ENCODE assay signal across 22 cellular contexts in the genomic region with DNA sequence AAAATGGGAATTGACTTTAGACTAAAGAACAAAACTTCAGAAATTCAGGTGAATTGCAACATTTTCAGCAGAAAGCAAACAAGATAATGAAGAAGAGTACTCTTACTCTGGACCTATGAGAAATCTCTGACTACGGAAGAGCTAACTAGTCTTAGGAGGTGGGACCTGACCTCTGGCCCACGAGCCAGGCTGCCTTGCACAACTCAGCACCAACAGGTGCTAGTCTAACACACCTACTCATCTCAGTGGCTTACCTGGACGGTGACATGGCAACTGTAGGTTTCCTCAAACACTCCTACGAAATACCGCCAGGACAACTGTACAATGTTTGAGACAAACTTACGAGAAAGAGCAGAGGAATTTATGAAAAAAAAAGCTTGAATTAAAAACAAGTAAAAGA. TPM values are rescaled to one million over a fixed set of nuclear protein-coding genes. Genes with fewer than 3 reads are reported as not detected.
DNase-seq lines count a peak whose midpoint lies in the region; ATAC-seq, FAIRE-seq and TF ChIP-seq lines count a peak whose summit lies in the region.
"Had no signal": no experiment of that assay in that cellular context is flagged by ENCODE, and none has a peak within 500 bp of the region (broad histone marks: within the 10 kb centered on the region; RNA-seq: fewer than 3 reads in every experiment).

No MANE protein-coding gene starts in this region.

- BruUV-seq in HCT116 (replicated peaks; lab: Mats Ljungman, UMichigan) (no TSS peak), PC-3 (replicated peaks; lab: Mats Ljungman, UMichigan) (no TSS peak)

- CTCF ChIA-PET in HCT116 (lab: Charles Lee): no interaction called here
- CTCF ChIA-PET in PC-3 (lab: Charles Lee): no interaction called here

- no peak overlapping the region for H3K23ac ChIP-seq in trophoblast cell (ENCODE audit: low read length)

- H3K9me2 ChIP-seq in HCT116 (ENCODE audit: insufficient read depth) (no peaks in the 10 kb centered on the region), PC-3 (replicated peaks; ENCODE audit: low read length) (no peaks in the 10 kb centered on the region)

- no peak overlapping the region for H3K14ac ChIP-seq in trophoblast cell (ENCODE audit: low read length)

- no peak for ATAC-seq in HCT116
- no peak for ATAC-seq in PC-3

- POLR2A ChIA-PET in HCT116 (lab: Charles Lee): no interaction called here
- POLR2A ChIA-PET in PC-3 (lab: Charles Lee; ENCODE audit: unreplicated experiment): no interaction called here

- no peak overlapping the region for H3K18ac ChIP-seq in trophoblast cell (ENCODE audit: low read length)

- H3K9me3 ChIP-seq in HCT116 (ENCODE audit: control insufficient read depth in 1 of 2, insufficient read depth in 1 of 2, low read depth in 1 of 2, low read length in 2 of 2) (no peaks in the 10 kb centered on the region), PC-3 (ENCODE audit: low read length) (no peaks in the 10 kb centered on the region), trophoblast cell (ENCODE audit: insufficient read depth, low read depth, low read length) (peaks cover 1% of the 10 kb centered on the region)

- H2AK5ac ChIP-seq in trophoblast cell (ENCODE audit: low read length): no peak overlapping the region

- DNase-seq in HCT116 (ENCODE audit: low read depth, low spot score): no peak
- DNase-seq in PC-3: no peak
- no peak for DNase-seq in epithelial cell of prostate (ENCODE audit: low read depth, low spot score)
- DNase-seq in trophoblast cell: peak; percentile 86 to 91
- DNase-seq in HTR-8/SVneo (ENCODE audit: insufficient read length, low spot score): no peak
- no peak for DNase-seq in activated naive CD4-positive, alpha-beta T cell treated with anti-CD3 and anti-CD28 coated beads, Interleukin-2, amount 50 U/mL, for 16 hours
- DNase-seq: C1 segment of cervical spinal cord; Calu3; CD4-positive, alpha-beta memory T cell; COR-L47; DMS53; DMS79 treated with DMSO at 0.1 percent for 48 hours; GF-D8; GOT3; H7; HCEC 1CT had no signal

- H3K4me2 ChIP-seq in HCT116 (ENCODE audit: low read length): no peak overlapping the region
- 0 out of 2 replicates have a peak overlapping the region, but pooled peaks have one; percentile 55 for H3K4me2 ChIP-seq in PC-3 (ENCODE audit: low read length)
- no peak overlapping the region for H3K4me2 ChIP-seq in trophoblast cell (ENCODE audit: low read length)

- no peak overlapping the region for H3K4me3 ChIP-seq in HCT116 (replicated peaks in 1 of 2; ENCODE audit: low read depth in 1 of 2, low read length in 2 of 2)
- no peak overlapping the region for H3K4me3 ChIP-seq in PC-3 (ENCODE audit: low read length)
- no peak overlapping the region for H3K4me3 ChIP-seq in trophoblast cell (ENCODE audit: low read depth, low read length)

- H4K8ac ChIP-seq in trophoblast cell (ENCODE audit: low read depth, low read length): no peak overlapping the region

- H3K9ac ChIP-seq in HCT116 (ENCODE audit: low read length) (no peak overlapping the region), PC-3 (ENCODE audit: low read length) (no peak overlapping the region), trophoblast cell (ENCODE audit: low read length) (no peak overlapping the region)

- no peak overlapping the region for H2BK5ac ChIP-seq in trophoblast cell (ENCODE audit: low read depth, low read length, poor library complexity)

- H3K27ac ChIP-seq in HCT116 (ENCODE audit: low read depth, low read length) (no peak overlapping the region), PC-3 (ENCODE audit: low read length) (no peak overlapping the region), epithelial cell of prostate (peak overlapping the region; percentile 69), trophoblast cell (ENCODE audit: low read depth, low read length) (no peak overlapping the region)

- no peaks in the 10 kb centered on the region for H3K79me1 ChIP-seq in trophoblast cell (ENCODE audit: low read length)

- no peak for TF ChIP-seq CTCF in HCT116 (IDR thresholded peaks at IDR 0.05 in 2 of 3, conservative IDR thresholded peaks at IDR 0.05 in 1 of 3; ENCODE audit: borderline replicate concordance in 1 of 3, insufficient read depth in 1 of 3, low read depth in 2 of 3, low read length in 2 of 3)
- TF ChIP-seq CTCF in PC-3 (conservative IDR thresholded peaks at IDR 0.05; ENCODE audit: low read depth, low read length): no peak

- H3K4me1 ChIP-seq in HCT116 (ENCODE audit: control insufficient read depth in 1 of 2, insufficient read depth in 2 of 2, low read length in 2 of 2) (peaks cover 0 to 38% of the 10 kb centered on the region in 2 experiments; a peak in 2 of 4 replicates), PC-3 (ENCODE audit: insufficient read depth, low read length) (peaks cover 23% of the 10 kb centered on the region), trophoblast cell (ENCODE audit: control insufficient read depth in 1 of 2, insufficient read depth in 2 of 2, low read length in 2 of 2) (peaks cover 6 to 18% of the 10 kb centered on the region in 2 experiments)

- H3K36me3 ChIP-seq in HCT116 (ENCODE audit: control insufficient read depth in 1 of 2, insufficient read depth in 2 of 2, low read length in 2 of 2) (no peaks in the 10 kb centered on the region), PC-3 (ENCODE audit: low read depth, low read length) (no peaks in the 10 kb centered on the region), trophoblast cell (ENCODE audit: control insufficient read depth in 1 of 2, insufficient read depth in 2 of 2, low read length in 2 of 2) (no peaks in the 10 kb centered on the region)

- 0 out of 2 replicates have a peak, but pooled peaks cover under 1% of the 10 kb centered on the region for H3K79me2 ChIP-seq in HCT116 (ENCODE audit: insufficient read depth, low read length)
- peaks cover 23% of the 10 kb centered on the region for H3K79me2 ChIP-seq in PC-3 (ENCODE audit: low read length)
- no peaks in the 10 kb centered on the region for H3K79me2 ChIP-seq in trophoblast cell (ENCODE audit: control insufficient read depth, insufficient read depth, low read length, poor library complexity)

- RAD21 ChIA-PET in HCT116 (lab: Charles Lee; ENCODE audit: low non-redundant PET in 1 of 2, low total read pairs in 2 of 2, uncharacterized antibody in 2 of 2, unreplicated experiment in 2 of 2): no interaction called here

- H3F3A ChIP-seq in PC-3 (ENCODE audit: low read length, unreplicated experiment): no peaks in the 10 kb centered on the region

- H2AFZ ChIP-seq in HCT116 (ENCODE audit: low read depth, low read length, poor library complexity, severe bottlenecking) (peak overlapping the region; percentile 11), PC-3 (ENCODE audit: low read length) (no peak overlapping the region), trophoblast cell (ENCODE audit: insufficient read depth, low read length, poor library complexity) (no peak overlapping the region)

- no peaks in the 10 kb centered on the region for H3K27me3 ChIP-seq in HCT116 (ENCODE audit: insufficient read depth, low read length)
- no peaks in the 10 kb centered on the region for H3K27me3 ChIP-seq in PC-3 (ENCODE audit: low read length)
- H3K27me3 ChIP-seq in trophoblast cell (ENCODE audit: insufficient read depth, low read length): peaks cover 30% of the 10 kb centered on the region

- no peak overlapping the region for H2BK120ac ChIP-seq in trophoblast cell (ENCODE audit: insufficient read depth, low read length, poor library complexity)

- FAIRE-seq in HTR-8/SVneo (lab: Jason Lieb, UNC): no peak
- FAIRE-seq: GM12891 had no signal

- H4K20me1 ChIP-seq in HCT116 (ENCODE audit: insufficient read depth) (no peaks in the 10 kb centered on the region), PC-3 (ENCODE audit: low read length) (no peaks in the 10 kb centered on the region)

- intact Hi-C loops in HCT116 (cut with micrococcal nuclease): no loop called here
- intact Hi-C loops in PC-3 (cut with micrococcal nuclease): loop anchor here (1.0 kb wide), 1 partner anchor 54 kb away; no protein-coding TSS in a partner anchor

- TF ChIP-seq RAD21 in HCT116 (IDR thresholded peaks at IDR 0.05; ENCODE audit: low read depth): no peak

- H4K12ac ChIP-seq in trophoblast cell (ENCODE audit: low read depth, low read length): no peak overlapping the region

- H4K91ac ChIP-seq in trophoblast cell (ENCODE audit: low read depth, low read length): no peak overlapping the region

- no peak for TF ChIP-seq POLR2A in HCT116 (IDR thresholded peaks at IDR 0.05; ENCODE audit: borderline replicate concordance, extremely low read depth, insufficient read depth, insufficient read length)

- no peak overlapping the region for H3K4ac ChIP-seq in trophoblast cell (ENCODE audit: low read depth, low read length)

- H2BK12ac ChIP-seq in trophoblast cell (ENCODE audit: low read length): no peak overlapping the region

- no CpG with 5 or more reads among the region's 6 CpGs for WGBS in trophoblast cell (ENCODE audit: extremely low coverage, insufficient coverage, insufficient read length)

TF ChIP-seq in HCT116, 20 proteins besides CTCF, POLR2A, EP300 and RAD21 (continues in another document):
- no peak for TF ChIP-seq JUND (IDR thresholded peaks at IDR 0.05)
- TF ChIP-seq, protein P1, sequence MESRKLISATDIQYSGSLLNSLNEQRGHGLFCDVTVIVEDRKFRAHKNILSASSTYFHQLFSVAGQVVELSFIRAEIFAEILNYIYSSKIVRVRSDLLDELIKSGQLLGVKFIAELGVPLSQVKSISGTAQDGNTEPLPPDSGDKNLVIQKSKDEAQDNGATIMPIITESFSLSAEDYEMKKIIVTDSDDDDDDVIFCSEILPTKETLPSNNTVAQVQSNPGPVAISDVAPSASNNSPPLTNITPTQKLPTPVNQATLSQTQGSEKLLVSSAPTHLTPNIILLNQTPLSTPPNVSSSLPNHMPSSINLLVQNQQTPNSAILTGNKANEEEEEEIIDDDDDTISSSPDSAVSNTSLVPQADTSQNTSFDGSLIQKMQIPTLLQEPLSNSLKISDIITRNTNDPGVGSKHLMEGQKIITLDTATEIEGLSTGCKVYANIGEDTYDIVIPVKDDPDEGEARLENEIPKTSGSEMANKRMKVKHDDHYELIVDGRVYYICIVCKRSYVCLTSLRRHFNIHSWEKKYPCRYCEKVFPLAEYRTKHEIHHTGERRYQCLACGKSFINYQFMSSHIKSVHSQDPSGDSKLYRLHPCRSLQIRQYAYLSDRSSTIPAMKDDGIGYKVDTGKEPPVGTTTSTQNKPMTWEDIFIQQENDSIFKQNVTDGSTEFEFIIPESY (IDR thresholded peaks at IDR 0.05; ENCODE audit: extremely low read depth, insufficient replicate concordance, low read length): no peak
- no peak for TF ChIP-seq ZNF274 (IDR thresholded peaks at IDR 0.05; ENCODE audit: low read depth, low read length)
- TF ChIP-seq, protein P2, sequence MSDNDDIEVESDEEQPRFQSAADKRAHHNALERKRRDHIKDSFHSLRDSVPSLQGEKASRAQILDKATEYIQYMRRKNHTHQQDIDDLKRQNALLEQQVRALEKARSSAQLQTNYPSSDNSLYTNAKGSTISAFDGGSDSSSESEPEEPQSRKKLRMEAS (IDR thresholded peaks at IDR 0.05): no peak

RNA-seq across cellular contexts. Expression of a gene that starts 3.1 kb away (rescaled TPM):
- total RNA-seq in HCT116 (2021; ENCODE audit: unreplicated experiment) (7.6 TPM), PC-3 (2014; rRNA removed) (11.1 and 14.6 TPM in 2 replicates)
- polyA plus RNA-seq in HCT116 (2012): 2.5 and 3.0 TPM in 2 replicates
- polyA plus RNA-seq in trophoblast cell (2013): 0.38 and 0.42 TPM in 2 replicates
- total RNA-seq: A172; A673; CD4-positive, alpha-beta memory T cell; Daoy; G401 had no signal
- polyA plus RNA-seq: BJ; CD4-positive, alpha-beta memory T cell had no signal

RNA-seq across cellular contexts. Expression of a gene that starts 56.6 kb away (rescaled TPM):
- 33.4 TPM for total RNA-seq in HCT116 (2021; ENCODE audit: unreplicated experiment)
- polyA plus RNA-seq in HCT116 (2012): 11.7 and 12.5 TPM in 2 replicates
- total RNA-seq in PC-3 (2014; rRNA removed): 4.8 and 6.9 TPM in 2 replicates
- polyA plus RNA-seq in trophoblast cell (2013): 95.6 and 98.9 TPM in 2 replicates
- total RNA-seq: A172; CD4-positive, alpha-beta memory T cell; G401 had no signal
- polyA plus RNA-seq: BJ; CD4-positive, alpha-beta memory T cell had no signal

Comparison
In these comparisons a context has a peak if more than half of its experiments do, and no peak if none do; other contexts are left out.
1. DNase-seq: peak in trophoblast cell (2 of 2); none in HCT116 (single experiment), PC-3 (single experiment), epithelial cell of prostate (single experiment), HTR-8/SVneo (single experiment) and activated naive CD4-positive, alpha-beta T cell treated with anti-CD3 and anti-CD28 coated beads, Interleukin-2, amount 50 U/mL, for 16 hours (single experiment).